14 cellular contexts compared by ENCODE assay signal in genomic region chr6:129350278-129350677, GRCh38.
DNase-seq lines count a peak whose midpoint lies in the region; ATAC-seq, FAIRE-seq and TF ChIP-seq lines count a peak whose summit lies in the region.
"Had no signal": no experiment of that assay in that cellular context is flagged by ENCODE, and none has a peak within 500 bp of the region (broad histone marks: within the 10 kb centered on the region; RNA-seq: fewer than 3 reads in every experiment).

No MANE protein-coding gene starts in this region.

- POLR2A ChIA-PET in PC-9 (lab: Charles Lee; ENCODE audit: unreplicated experiment): no interaction called here

- no peaks in the 10 kb centered on the region for H3F3A ChIP-seq in PC-9 (ENCODE audit: insufficient read depth, low read depth)

- no peaks in the 10 kb centered on the region for H3K79me2 ChIP-seq in PC-9 (ENCODE audit: low read depth)
- no peaks in the 10 kb centered on the region for H3K79me2 ChIP-seq in hepatocyte

- no TSS peak for BruUV-seq in PC-9 (replicated peaks; lab: Mats Ljungman, UMichigan)

- ATAC-seq in GM21619 (IDR thresholded peaks at IDR 0.05; ENCODE audit: unreplicated experiment): no peak
- ATAC-seq: SK-N-SH treated with all-trans-retinoic acid at 6 μM for 48 hours had no signal

- CTCF ChIA-PET in PC-9 (lab: Charles Lee): interaction anchor here (0.6 kb wide), 1 partner anchor 220 kb away, joined by 10 read pairs; no protein-coding TSS in a partner anchor

- H3K9me2 ChIP-seq in PC-9 (ENCODE audit: insufficient read depth) (no peaks in the 10 kb centered on the region), hepatocyte (replicated peaks; ENCODE audit: insufficient read depth) (no peaks in the 10 kb centered on the region)

- WGBS in hepatocyte (ENCODE audit: low lambda C conversion rate, missing lambda C conversion rate): 71% methylated on average over 2 of the region's 2 CpGs

- H3K36me3 ChIP-seq in PC-9 (ENCODE audit: low read depth) (no peaks in the 10 kb centered on the region), hepatocyte (replicated peaks; ENCODE audit: insufficient read depth, low read depth) (no peaks in the 10 kb centered on the region)

- no peak for TF ChIP-seq CTCF in PC-9 (conservative IDR thresholded peaks at IDR 0.05)
- TF ChIP-seq CTCF in hepatocyte (IDR thresholded peaks at IDR 0.05; ENCODE audit: poor library complexity): no peak
- TF ChIP-seq CTCF in D721Med (IDR thresholded peaks at IDR 0.05; ENCODE audit: insufficient read depth, missing control alignments): no peak

- H4K20me1 ChIP-seq in PC-9 (ENCODE audit: insufficient read depth): no peaks in the 10 kb centered on the region
- no peaks in the 10 kb centered on the region for H4K20me1 ChIP-seq in hepatocyte (ENCODE audit: insufficient read depth, poor library complexity, severe bottlenecking)

- H3K4me2 ChIP-seq in PC-9: no peak overlapping the region
- no peak overlapping the region for H3K4me2 ChIP-seq in hepatocyte

- peak overlapping the region; percentile 20; the same call in 1 of the 2 replicates for H2AFZ ChIP-seq in PC-9
- H2AFZ ChIP-seq in hepatocyte: no peak overlapping the region

- H3K4me3 ChIP-seq in PC-9: no peak overlapping the region
- no peak overlapping the region for H3K4me3 ChIP-seq in hepatocyte

- H3K4me1 ChIP-seq in PC-9 (replicated peaks; ENCODE audit: insufficient read depth) (no peaks in the 10 kb centered on the region), hepatocyte (ENCODE audit: insufficient read depth) (no peaks in the 10 kb centered on the region)

- H3K27ac ChIP-seq in PC-9 (no peak overlapping the region), hepatocyte (no peak overlapping the region)

- intact Hi-C loops in PC-9 (cut with micrococcal nuclease; ENCODE audit: unreplicated experiment): no loop called here

- no peaks in the 10 kb centered on the region for H3K9me3 ChIP-seq in PC-9 (ENCODE audit: insufficient read depth, low read depth)
- H3K9me3 ChIP-seq in hepatocyte (ENCODE audit: low read depth): no peaks in the 10 kb centered on the region

- peak; percentile 60 for DNase-seq in HT-29 (ENCODE audit: low spot score)
- DNase-seq in PC-9: no peak
- DNase-seq in hepatocyte (ENCODE audit: low spot score): peak; percentile 26
- DNase-seq in renal cortical epithelial cell (ENCODE audit: low read depth): peak; percentile 73
- no peak for DNase-seq in cerebellar cortex (ENCODE audit: low spot score)
- DNase-seq in D721Med (ENCODE audit: insufficient read length, low spot score): no peak
- DNase-seq: COR-L47, MM.1S, NCI-H1092 treated with DMSO at 0.1 percent for 48 hours, NCI-H2081 treated with DMSO at 0.1 percent for 48 hours, NCI-H524 treated with DMSO at 0.1 percent for 48 hours, SHP77 treated with DMSO at 0.1 percent for 48 hours had no signal

- no peak for FAIRE-seq in D721Med (lab: Jason Lieb, UNC)

- H3K27me3 ChIP-seq in PC-9 (ENCODE audit: insufficient read depth, low read depth) (no peaks in the 10 kb centered on the region), hepatocyte (no peaks in the 10 kb centered on the region)

Comparison
In these comparisons a context has a peak if more than half of its experiments do, and no peak if none do; other contexts are left out.
1. DNase-seq: peak in HT-29 (single experiment), hepatocyte (single experiment) and renal cortical epithelial cell (single experiment); none in PC-9 (0 of 2), cerebellar cortex (single experiment) and D721Med (single experiment).